Comparison of ENCODE assay signal across 1 cellular context in the genomic region with DNA sequence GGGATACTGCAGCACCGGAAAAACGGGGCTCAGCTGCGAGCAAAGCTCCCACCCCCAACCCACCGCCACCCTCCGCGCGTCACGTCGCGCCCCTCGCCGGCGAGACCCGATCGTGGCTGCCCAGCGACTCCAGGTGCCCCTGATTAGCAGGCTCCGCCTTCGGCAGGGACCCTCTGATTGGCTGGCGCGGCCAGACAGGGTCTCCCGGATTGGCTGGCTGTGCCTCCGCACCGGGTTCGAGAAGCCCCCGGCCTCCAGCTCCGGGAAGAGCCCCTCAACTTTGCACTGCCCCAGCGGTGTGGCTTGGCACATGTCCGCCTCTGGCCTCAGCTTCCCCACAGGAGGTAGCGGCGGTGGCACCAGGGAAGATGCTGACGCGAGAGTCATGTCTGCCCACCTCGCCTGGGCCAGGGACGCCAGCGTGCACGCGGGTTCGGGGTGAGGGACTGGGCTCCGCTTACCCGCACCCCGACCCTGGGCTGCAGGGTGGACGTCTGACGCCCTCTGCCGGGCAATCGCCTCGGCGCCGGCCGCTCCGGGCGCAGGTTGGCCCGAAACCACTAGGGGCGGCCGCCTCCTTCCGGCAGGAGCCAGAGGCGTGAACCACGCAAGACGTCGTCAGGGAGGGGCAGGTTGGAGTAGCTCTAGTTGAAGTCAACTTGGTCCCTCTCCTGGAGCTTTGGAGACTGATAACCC.
TF ChIP-seq lines count a peak whose summit lies in the region.

No MANE protein-coding gene starts in this region.

TF ChIP-seq in neural cell, 6 proteins besides CTCF, POLR2A, EP300 and RAD21 (continued from another document):
- TF ChIP-seq, protein P1, sequence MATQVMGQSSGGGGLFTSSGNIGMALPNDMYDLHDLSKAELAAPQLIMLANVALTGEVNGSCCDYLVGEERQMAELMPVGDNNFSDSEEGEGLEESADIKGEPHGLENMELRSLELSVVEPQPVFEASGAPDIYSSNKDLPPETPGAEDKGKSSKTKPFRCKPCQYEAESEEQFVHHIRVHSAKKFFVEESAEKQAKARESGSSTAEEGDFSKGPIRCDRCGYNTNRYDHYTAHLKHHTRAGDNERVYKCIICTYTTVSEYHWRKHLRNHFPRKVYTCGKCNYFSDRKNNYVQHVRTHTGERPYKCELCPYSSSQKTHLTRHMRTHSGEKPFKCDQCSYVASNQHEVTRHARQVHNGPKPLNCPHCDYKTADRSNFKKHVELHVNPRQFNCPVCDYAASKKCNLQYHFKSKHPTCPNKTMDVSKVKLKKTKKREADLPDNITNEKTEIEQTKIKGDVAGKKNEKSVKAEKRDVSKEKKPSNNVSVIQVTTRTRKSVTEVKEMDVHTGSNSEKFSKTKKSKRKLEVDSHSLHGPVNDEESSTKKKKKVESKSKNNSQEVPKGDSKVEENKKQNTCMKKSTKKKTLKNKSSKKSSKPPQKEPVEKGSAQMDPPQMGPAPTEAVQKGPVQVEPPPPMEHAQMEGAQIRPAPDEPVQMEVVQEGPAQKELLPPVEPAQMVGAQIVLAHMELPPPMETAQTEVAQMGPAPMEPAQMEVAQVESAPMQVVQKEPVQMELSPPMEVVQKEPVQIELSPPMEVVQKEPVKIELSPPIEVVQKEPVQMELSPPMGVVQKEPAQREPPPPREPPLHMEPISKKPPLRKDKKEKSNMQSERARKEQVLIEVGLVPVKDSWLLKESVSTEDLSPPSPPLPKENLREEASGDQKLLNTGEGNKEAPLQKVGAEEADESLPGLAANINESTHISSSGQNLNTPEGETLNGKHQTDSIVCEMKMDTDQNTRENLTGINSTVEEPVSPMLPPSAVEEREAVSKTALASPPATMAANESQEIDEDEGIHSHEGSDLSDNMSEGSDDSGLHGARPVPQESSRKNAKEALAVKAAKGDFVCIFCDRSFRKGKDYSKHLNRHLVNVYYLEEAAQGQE (IDR thresholded peaks at IDR 0.05; ENCODE audit: borderline replicate concordance): no peak
